Comparison of ENCODE assay signal across 9 cellular contexts in genomic region chr7:128833148-128833938, GRCh38. TPM values are rescaled to one million over a fixed set of nuclear protein-coding genes. Genes with fewer than 3 reads are reported as not detected.
A peak's percentile ranks its signal among the peaks of the same experiment; 100 is the strongest.
DNase-seq lines count a peak whose midpoint lies in the region; ATAC-seq lines count a peak whose summit lies in the region.
"Had no signal": no experiment of that assay in that cellular context is flagged by ENCODE, and none has a peak within 500 bp of the region (broad histone marks: within the 10 kb centered on the region; RNA-seq: fewer than 3 reads in every experiment).

No MANE protein-coding gene starts in this region.

- peaks cover 33% of the 10 kb centered on the region for H3K27me3 Mint-ChIP-seq in activated CD4-positive, alpha-beta T cell treated with anti-CD3 and anti-CD28 coated beads, Interleukin-2, amount 10 ng/mL, durations not matched to agents 7 days and 5 days

- no peaks in the 10 kb centered on the region for H3K9me3 Mint-ChIP-seq in activated CD4-positive, alpha-beta T cell treated with anti-CD3 and anti-CD28 coated beads, Interleukin-2, amount 10 ng/mL, durations not matched to agents 7 days and 5 days

- DNase-seq in DMS 273 (lab: John Stamatoyannopoulos, UW; ENCODE audit: unreplicated experiment) (peak; percentile 99), NCI-H82 treated with DMSO at 0.1 percent for 48 hours (lab: John Stamatoyannopoulos, UW; ENCODE audit: unreplicated experiment) (peak; percentile 89), fibroblast of the conjunctiva (ENCODE audit: low read depth) (peak; percentile 87), occipital lobe (lab: John Stamatoyannopoulos, UW) (peak; percentile 77), GF-D8 (lab: John Stamatoyannopoulos, UW) (no peak), NCI-H774 (lab: John Stamatoyannopoulos, UW) (no peak)
- no peak for DNase-seq in activated CD4-positive, alpha-beta T cell treated with anti-CD3 and anti-CD28 coated beads, Interleukin-2, amount 10 ng/mL, durations not matched to agents 7 days and 5 days

- CTCF ChIA-PET in activated CD4-positive, alpha-beta T cell treated with anti-CD3 and anti-CD28 coated beads, Interleukin-2, amount 10 ng/mL, durations not matched to agents 7 days and 5 days (lab: Charles Lee): interaction anchor here (0.9 to 1.2 kb wide), 3 partner anchors 10 to 30 kb away, joined by 3 to 4 read pairs (median 3); partner anchors contain the start of gene ATP6V1F

- ATAC-seq in GM21381 (IDR thresholded peaks at IDR 0.05; ENCODE audit: unreplicated experiment): no peak
- ATAC-seq: body of pancreas had no signal

- no peak overlapping the region for H3K4me3 Mint-ChIP-seq in activated CD4-positive, alpha-beta T cell treated with anti-CD3 and anti-CD28 coated beads, Interleukin-2, amount 10 ng/mL, durations not matched to agents 7 days and 5 days

- no peak overlapping the region for H3K27ac Mint-ChIP-seq in activated CD4-positive, alpha-beta T cell treated with anti-CD3 and anti-CD28 coated beads, Interleukin-2, amount 10 ng/mL, durations not matched to agents 7 days and 5 days

- no peaks in the 10 kb centered on the region for H3K36me3 Mint-ChIP-seq in activated CD4-positive, alpha-beta T cell treated with anti-CD3 and anti-CD28 coated beads, Interleukin-2, amount 10 ng/mL, durations not matched to agents 7 days and 5 days (ENCODE audit: low read depth)

- POLR2A ChIA-PET in activated CD4-positive, alpha-beta T cell treated with anti-CD3 and anti-CD28 coated beads, Interleukin-2, amount 10 ng/mL, durations not matched to agents 7 days and 5 days (lab: Charles Lee): no interaction called here

- H3K4me1 Mint-ChIP-seq in activated CD4-positive, alpha-beta T cell treated with anti-CD3 and anti-CD28 coated beads, Interleukin-2, amount 10 ng/mL, durations not matched to agents 7 days and 5 days: peaks cover 14% of the 10 kb centered on the region

RNA-seq across cellular contexts. Expression of gene FLNC, which starts 3.1 kb away (rescaled TPM):
- total RNA-seq in occipital lobe: 3.6 TPM
- not detected for total RNA-seq in activated CD4-positive, alpha-beta T cell treated with anti-CD3 and anti-CD28 coated beads, Interleukin-2, amount 10 ng/mL, durations not matched to agents 7 days and 5 days

RNA-seq across cellular contexts. Expression of gene ATP6V1F, which starts 29.3 kb away (rescaled TPM):
- 61.8 TPM for total RNA-seq in occipital lobe
- 100 to 1,000 TPM; 123 to 143 TPM for total RNA-seq in activated CD4-positive, alpha-beta T cell treated with anti-CD3 and anti-CD28 coated beads, Interleukin-2, amount 10 ng/mL, durations not matched to agents 7 days and 5 days

RNA-seq across cellular contexts. Expression of gene CCDC136, which starts 41.6 kb away (rescaled TPM):
- 44.1 TPM for total RNA-seq in occipital lobe
- total RNA-seq in activated CD4-positive, alpha-beta T cell treated with anti-CD3 and anti-CD28 coated beads, Interleukin-2, amount 10 ng/mL, durations not matched to agents 7 days and 5 days: 1 to 10 TPM; 5.1 to 6.8 TPM

RNA-seq across cellular contexts. Expression of gene OPN1SW, which starts 57.7 kb away (rescaled TPM):
- not detected for total RNA-seq in occipital lobe
- total RNA-seq in activated CD4-positive, alpha-beta T cell treated with anti-CD3 and anti-CD28 coated beads, Interleukin-2, amount 10 ng/mL, durations not matched to agents 7 days and 5 days: not detected
- total RNA-seq: body of pancreas had no signal

Comparison
In these comparisons a context has a peak if more than half of its experiments do, and no peak if none do; other contexts are left out.
1. DNase-seq: peak in DMS 273 (single experiment), NCI-H82 treated with DMSO at 0.1 percent for 48 hours (single experiment), fibroblast of the conjunctiva (single experiment) and occipital lobe (single experiment); none in GF-D8 (single experiment), NCI-H774 (single experiment) and activated CD4-positive, alpha-beta T cell treated with anti-CD3 and anti-CD28 coated beads, Interleukin-2, amount 10 ng/mL, durations not matched to agents 7 days and 5 days (single experiment).